Comparison of ENCODE assay signal across 8 cellular contexts in the genomic region with DNA sequence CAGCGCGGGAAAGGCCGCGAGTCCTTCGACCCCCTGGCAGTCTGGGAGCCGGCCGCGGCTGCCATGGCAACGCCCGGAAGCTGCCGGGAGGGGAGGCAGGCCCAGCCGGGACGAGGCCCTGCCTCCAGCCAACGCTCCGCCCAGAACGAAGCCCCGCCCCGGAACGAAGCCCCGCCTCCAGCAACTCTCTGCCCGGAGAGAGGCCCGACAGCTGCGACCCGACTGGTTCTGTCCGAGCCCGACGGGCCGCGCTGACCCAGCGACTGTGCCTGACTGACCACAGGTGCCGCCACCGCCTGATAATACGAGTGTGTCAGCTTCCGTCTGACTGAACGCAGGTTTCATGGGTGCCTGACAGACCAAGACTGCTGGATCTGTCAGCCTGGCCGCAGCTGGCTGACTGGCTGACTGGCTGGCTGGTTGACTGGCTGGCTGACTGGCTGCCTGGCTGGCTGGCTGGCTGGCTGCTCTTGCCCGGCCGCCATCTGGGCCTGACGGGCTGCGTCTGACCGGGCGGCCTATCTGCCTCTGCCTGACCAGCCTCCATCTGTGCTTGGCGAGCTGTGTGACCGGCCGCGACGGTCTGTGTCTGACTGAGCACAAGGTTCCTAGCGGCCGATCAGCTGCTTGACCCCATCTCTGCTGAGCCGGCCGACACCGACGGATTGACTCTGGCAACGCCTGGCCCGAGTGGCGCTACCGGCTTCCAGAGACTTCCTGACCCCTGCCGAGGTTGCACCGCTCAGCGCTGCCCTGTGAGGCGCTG.
DNase-seq lines count a peak whose midpoint lies in the region; ATAC-seq, FAIRE-seq and TF ChIP-seq lines count a peak whose summit lies in the region.

No MANE protein-coding gene starts in this region.

- ATAC-seq in GM21717 (IDR thresholded peaks at IDR 0.05; ENCODE audit: unreplicated experiment) = peak; percentile 81

- DNase-seq in DMS153 treated with DMSO at 0.1 percent for 48 hours (lab: John Stamatoyannopoulos, UW; ENCODE audit: unreplicated experiment) (peak; percentile 77), RCC 7860 (ENCODE audit: low spot score) (peak; percentile 96), fibroblast of peridontal ligament (ENCODE audit: extremely low read depth) (peak; percentile 70)
- peak; percentile 85 for DNase-seq in activated T-helper 2 cell treated with anti-CD3 and anti-CD28 coated beads, Interferon-gamma antibody, Interleukin-2, Interleukin-4, amounts not matched to agents 10 μg/mL and 5 μg/mL and 100 μg/mL, durations not matched to agents 14 hours and 24 hours and 36 hours (ENCODE audit: low spot score)
- DNase-seq in stimulated activated naive CD4-positive, alpha-beta T cell treated with Interleukin-2 at 50 U/mL for 16 hours (lab: John Stamatoyannopoulos, UW) = peak; percentile 87

- peaks cover 4% of the 10 kb centered on the region for H3K9me3 Mint-ChIP-seq in activated T-helper 2 cell treated with anti-CD3 and anti-CD28 coated beads, Interferon-gamma antibody, Interleukin-2, Interleukin-4, amounts not matched to agents 10 μg/mL and 5 μg/mL and 100 μg/mL, durations not matched to agents 14 hours and 24 hours and 36 hours
- H3K9me3 Mint-ChIP-seq in nephron = peaks cover 2% of the 10 kb centered on the region

- H3K4me3 ChIP-seq in KMS-11 (IDR thresholded peaks at IDR 0.05; ENCODE audit: insufficient read depth, low read depth, low read length) = no peak overlapping the region

- H2AFZ ChIP-seq in KMS-11 (ENCODE audit: low read depth) = peak overlapping the region; percentile 97

- H3K79me2 ChIP-seq in KMS-11 (ENCODE audit: insufficient read depth, low read depth) = no peaks in the 10 kb centered on the region

- peaks cover 32% of the 10 kb centered on the region for H3K27me3 Mint-ChIP-seq in activated T-helper 2 cell treated with anti-CD3 and anti-CD28 coated beads, Interferon-gamma antibody, Interleukin-2, Interleukin-4, amounts not matched to agents 10 μg/mL and 5 μg/mL and 100 μg/mL, durations not matched to agents 14 hours and 24 hours and 36 hours (ENCODE audit: low read depth)
- H3K27me3 Mint-ChIP-seq in nephron (ENCODE audit: low read depth) = peaks cover 5% of the 10 kb centered on the region

- no peaks in the 10 kb centered on the region for H3K36me3 ChIP-seq in KMS-11 (ENCODE audit: insufficient read depth)

- TF ChIP-seq CTCF in KMS-11 (conservative IDR thresholded peaks at IDR 0.05; ENCODE audit: low read depth, low read length) (no peak), nephron (IDR thresholded peaks at IDR 0.05; ENCODE audit: unreplicated experiment in 3 of 3) (no peak)

- H3K4me1 Mint-ChIP-seq in activated T-helper 2 cell treated with anti-CD3 and anti-CD28 coated beads, Interferon-gamma antibody, Interleukin-2, Interleukin-4, amounts not matched to agents 10 μg/mL and 5 μg/mL and 100 μg/mL, durations not matched to agents 14 hours and 24 hours and 36 hours (ENCODE audit: low read depth) = peaks cover 10% of the 10 kb centered on the region
- no peaks in the 10 kb centered on the region for H3K4me1 Mint-ChIP-seq in nephron

- peaks cover 6% of the 10 kb centered on the region for H3K4me1 ChIP-seq in KMS-11 (ENCODE audit: low read depth, poor library complexity, severe bottlenecking)

- H3K4me3 Mint-ChIP-seq in activated T-helper 2 cell treated with anti-CD3 and anti-CD28 coated beads, Interferon-gamma antibody, Interleukin-2, Interleukin-4, amounts not matched to agents 10 μg/mL and 5 μg/mL and 100 μg/mL, durations not matched to agents 14 hours and 24 hours and 36 hours (ENCODE audit: low read depth) = peak overlapping the region; percentile 79
- H3K4me3 Mint-ChIP-seq in nephron = peak overlapping the region; percentile 84 to 88 (median 87)

- H4K20me1 ChIP-seq in KMS-11 (ENCODE audit: insufficient read depth) = no peaks in the 10 kb centered on the region

- FAIRE-seq in RCC 7860 (lab: Jason Lieb, UNC) = peak; percentile 80

- intact Hi-C loops in activated T-helper 2 cell treated with anti-CD3 and anti-CD28 coated beads, Interferon-gamma antibody, Interleukin-2, Interleukin-4, amounts not matched to agents 10 μg/mL and 5 μg/mL and 100 μg/mL, durations not matched to agents 14 hours and 24 hours and 36 hours (cut with micrococcal nuclease) = loop anchor here (5.0 kb wide), 1 partner anchor 113 kb away; a partner anchor contains a TSS

- H3K36me3 Mint-ChIP-seq in activated T-helper 2 cell treated with anti-CD3 and anti-CD28 coated beads, Interferon-gamma antibody, Interleukin-2, Interleukin-4, amounts not matched to agents 10 μg/mL and 5 μg/mL and 100 μg/mL, durations not matched to agents 14 hours and 24 hours and 36 hours (ENCODE audit: low read depth) = no peaks in the 10 kb centered on the region
- H3K36me3 Mint-ChIP-seq in nephron (ENCODE audit: low read depth) = no peaks in the 10 kb centered on the region

- H3K4me2 ChIP-seq in KMS-11 = peak overlapping the region; percentile 94

- no peak overlapping the region for H3K27ac ChIP-seq in KMS-11

- H3K27me3 ChIP-seq in KMS-11 (ENCODE audit: insufficient read depth, low read depth) = no peaks in the 10 kb centered on the region

- H3K9ac ChIP-seq in KMS-11 = peak overlapping the region; percentile 45; the same call in 1 of the 2 replicates

- H3K27ac Mint-ChIP-seq in activated T-helper 2 cell treated with anti-CD3 and anti-CD28 coated beads, Interferon-gamma antibody, Interleukin-2, Interleukin-4, amounts not matched to agents 10 μg/mL and 5 μg/mL and 100 μg/mL, durations not matched to agents 14 hours and 24 hours and 36 hours = no peak overlapping the region
- H3K27ac Mint-ChIP-seq in nephron = peak overlapping the region; percentile 56 to 91 (median 73)
